Comparison of ENCODE assay signal across 29 cellular contexts in genomic region chr20:53079883-53080282, GRCh38.
DNase-seq lines count a peak whose midpoint lies in the region; ATAC-seq and TF ChIP-seq lines count a peak whose summit lies in the region.
"Had no signal": no experiment of that assay in that cellular context is flagged by ENCODE, and none has a peak within 500 bp of the region (broad histone marks: within the 10 kb centered on the region; RNA-seq: fewer than 3 reads in every experiment).

No MANE protein-coding gene starts in this region.

- peaks cover 4% of the 10 kb centered on the region for H3K36me3 Mint-ChIP-seq in activated naive CD4-positive, alpha-beta T cell treated with anti-CD3 and anti-CD28 coated beads, Interleukin-2, amount 50 U/mL, for 24 hours
- peaks cover 5% of the 10 kb centered on the region for H3K36me3 Mint-ChIP-seq in activated T-helper 17 cell treated with anti-CD3 and anti-CD28 coated beads, Interleukin-2, amount 50 U/mL, for 72 hours (ENCODE audit: low read depth)
- H3K36me3 Mint-ChIP-seq: memory B cell had no signal

- WGBS in right lobe of liver (ENCODE audit: insufficient coverage, low coverage, low lambda C conversion rate, missing lambda C conversion rate), result 77% methylated on average over 5 of the region's 5 CpGs

- intact Hi-C loops in right lobe of liver (cut with DNase I) (no loop called here), uterus (cut with DNase I; ENCODE audit: low total_unique reads) (no loop called here)

- TF ChIP-seq POLR2A in right lobe of liver (IDR thresholded peaks at IDR 0.05), result no peak
- TF ChIP-seq POLR2A in uterus (IDR thresholded peaks at IDR 0.05), result no peak

- H3K36me3 ChIP-seq in right lobe of liver (no peaks in the 10 kb centered on the region), uterus (no peaks in the 10 kb centered on the region)
- H3K36me3 ChIP-seq: BLaER1, esophagus muscularis mucosa, ovary, SJCRH30, thoracic aorta had no signal

- H3K9me3 Mint-ChIP-seq in activated naive CD4-positive, alpha-beta T cell treated with anti-CD3 and anti-CD28 coated beads, Interleukin-2, amount 50 U/mL, for 24 hours, result no peaks in the 10 kb centered on the region
- no peaks in the 10 kb centered on the region for H3K9me3 Mint-ChIP-seq in activated T-helper 17 cell treated with anti-CD3 and anti-CD28 coated beads, Interleukin-2, amount 50 U/mL, for 72 hours
- H3K9me3 Mint-ChIP-seq: central memory CD8-positive, alpha-beta T cell; endodermal cell; memory B cell had no signal

- H3K27me3 ChIP-seq in right lobe of liver (no peaks in the 10 kb centered on the region), uterus (no peaks in the 10 kb centered on the region)
- H3K27me3 ChIP-seq: BLaER1, esophagus muscularis mucosa, hepatocyte, ovary had no signal

- no peak for DNase-seq in activated naive CD4-positive, alpha-beta T cell treated with anti-CD3 and anti-CD28 coated beads, Interleukin-2, amount 50 U/mL, for 16 hours
- DNase-seq in right lobe of liver (no peak), uterus (no peak), 8988T (no peak)
- no peak for DNase-seq in effector CD8-positive, alpha-beta T cell (lab: John Stamatoyannopoulos, UW)
- DNase-seq: activated CD4-positive, CD25-positive, alpha-beta regulatory T cell; activated CD8-positive, alpha-beta T cell treated with anti-CD3 and anti-CD28 coated beads, Interleukin-2, amount 10 ng/mL, durations not matched to agents 7 days and 5 days; activated gamma-delta T cell treated with Interleukin-2 at 50 U/mL for 16 hours; DMS 273 treated with DMSO at 0.1 percent for 48 hours; endodermal cell; foreskin melanocyte; NCI-H1092 treated with DMSO at 0.1 percent for 48 hours; NCI-H1694 treated with DMSO at 0.1 percent for 48 hours; NCI-H446; NCI-H774; ovary; SJCRH30; stimulated activated CD4-positive, alpha-beta T cell treated with anti-CD3 and anti-CD28 coated beads, Interleukin-1b, Interleukin-23, amount 100 ng/mL, for 48 hours; stimulated activated naive CD4-positive, alpha-beta T cell treated with Interleukin-2 at 50 U/mL for 16 hours had no signal

- H3K27ac Mint-ChIP-seq in activated naive CD4-positive, alpha-beta T cell treated with anti-CD3 and anti-CD28 coated beads, Interleukin-2, amount 50 U/mL, for 24 hours, result peak overlapping the region; percentile 95
- peak overlapping the region; percentile 81 for H3K27ac Mint-ChIP-seq in activated T-helper 17 cell treated with anti-CD3 and anti-CD28 coated beads, Interleukin-2, amount 50 U/mL, for 72 hours
- H3K27ac Mint-ChIP-seq: activated CD8-positive, alpha-beta T cell treated with anti-CD3 and anti-CD28 coated beads, Interleukin-2, amount 10 ng/mL, durations not matched to agents 7 days and 5 days; endodermal cell; memory B cell had no signal

- H3K4me1 ChIP-seq in right lobe of liver (peaks cover 0 to 65% (median 19%) of the 10 kb centered on the region in 4 donors), uterus (peaks cover 4 to 7% of the 10 kb centered on the region in 2 donors)
- H3K4me1 ChIP-seq: BLaER1, SJCRH30 had no signal

- no peaks in the 10 kb centered on the region for H3K27me3 Mint-ChIP-seq in activated naive CD4-positive, alpha-beta T cell treated with anti-CD3 and anti-CD28 coated beads, Interleukin-2, amount 50 U/mL, for 24 hours
- no peaks in the 10 kb centered on the region for H3K27me3 Mint-ChIP-seq in activated T-helper 17 cell treated with anti-CD3 and anti-CD28 coated beads, Interleukin-2, amount 50 U/mL, for 72 hours
- H3K27me3 Mint-ChIP-seq: memory B cell had no signal

- H3K4me3 ChIP-seq in right lobe of liver (no peak overlapping the region), uterus (no peak overlapping the region)
- H3K4me3 ChIP-seq: BLaER1, esophagus muscularis mucosa, hepatocyte, K562, ovary, SJCRH30, skin epidermis, thoracic aorta had no signal

- peak overlapping the region; percentile 89 to 99 (median 93) for H3K27ac ChIP-seq in right lobe of liver
- H3K27ac ChIP-seq in uterus, result peak overlapping the region; percentile 16 to 27
- H3K27ac ChIP-seq: BLaER1, hepatocyte, ovary, SJCRH30, thoracic aorta had no signal

- TF ChIP-seq CTCF in right lobe of liver (IDR thresholded peaks at IDR 0.05) (no peak), uterus (IDR thresholded peaks at IDR 0.05) (no peak)

- H3K9me3 ChIP-seq in right lobe of liver (no peaks in the 10 kb centered on the region), uterus (no peaks in the 10 kb centered on the region)
- H3K9me3 ChIP-seq: BLaER1, esophagus muscularis mucosa, ovary, SJCRH30, thoracic aorta had no signal

- peaks cover 6% of the 10 kb centered on the region for H3K4me1 Mint-ChIP-seq in activated naive CD4-positive, alpha-beta T cell treated with anti-CD3 and anti-CD28 coated beads, Interleukin-2, amount 50 U/mL, for 24 hours
- H3K4me1 Mint-ChIP-seq in activated T-helper 17 cell treated with anti-CD3 and anti-CD28 coated beads, Interleukin-2, amount 50 U/mL, for 72 hours, result peaks cover 5% of the 10 kb centered on the region
- H3K4me1 Mint-ChIP-seq: central memory CD8-positive, alpha-beta T cell; memory B cell had no signal

- no peak for ATAC-seq in activated T-helper 17 cell treated with anti-CD3 and anti-CD28 coated beads, Interleukin-2, amount 50 U/mL, for 72 hours (replicated peaks)
- ATAC-seq in right lobe of liver, result peak in 3 of 4 donors; percentile 5 to 21 (median 10)
- ATAC-seq: activated CD8-positive, alpha-beta T cell treated with anti-CD3 and anti-CD28 coated beads, Interleukin-2, amount 10 ng/mL, durations not matched to agents 7 days and 5 days; K562 had no signal

- H3K4me3 Mint-ChIP-seq in activated naive CD4-positive, alpha-beta T cell treated with anti-CD3 and anti-CD28 coated beads, Interleukin-2, amount 50 U/mL, for 24 hours, result peak overlapping the region; percentile 24
- peak overlapping the region; percentile 15 for H3K4me3 Mint-ChIP-seq in activated T-helper 17 cell treated with anti-CD3 and anti-CD28 coated beads, Interleukin-2, amount 50 U/mL, for 72 hours
- H3K4me3 Mint-ChIP-seq: activated CD8-positive, alpha-beta T cell treated with anti-CD3 and anti-CD28 coated beads, Interleukin-2, amount 10 ng/mL, durations not matched to agents 7 days and 5 days; central memory CD8-positive, alpha-beta T cell; endodermal cell; memory B cell had no signal
